9 cellular contexts compared by ENCODE assay signal in genomic region chr1:31669786-31670582, GRCh38. TPM values are rescaled to one million over a fixed set of nuclear protein-coding genes. Genes with fewer than 3 reads are reported as not detected.
DNase-seq lines count a peak whose midpoint lies in the region; ATAC-seq and TF ChIP-seq lines count a peak whose summit lies in the region.
"Had no signal": no experiment of that assay in that cellular context is flagged by ENCODE, and none has a peak within 500 bp of the region (broad histone marks: within the 10 kb centered on the region; RNA-seq: fewer than 3 reads in every experiment).

No MANE protein-coding gene starts in this region.

- no peaks in the 10 kb centered on the region for H3K9me2 ChIP-seq in PC-3 (replicated peaks; ENCODE audit: low read length)

- peak overlapping the region; percentile 70 for H2AFZ ChIP-seq in PC-3 (ENCODE audit: low read length)

- H3K4me1 ChIP-seq in PC-3 (ENCODE audit: insufficient read depth, low read length) (peaks cover 28% of the 10 kb centered on the region), ascending aorta (peaks cover 4 to 38% of the 10 kb centered on the region in 2 donors)

- peak; percentile 60 for TF ChIP-seq CTCF in PC-3 (conservative IDR thresholded peaks at IDR 0.05; ENCODE audit: low read depth, low read length)
- peak; percentile 23 to 26 (median 24) for TF ChIP-seq CTCF in ascending aorta (IDR thresholded peaks at IDR 0.05)

- H3K9ac ChIP-seq in PC-3 (ENCODE audit: low read length) = peak overlapping the region; percentile 24

- BruUV-seq in PC-3 (replicated peaks; lab: Mats Ljungman, UMichigan) = no TSS peak

- H3K79me2 ChIP-seq in PC-3 (ENCODE audit: low read length) = no peaks in the 10 kb centered on the region

- H4K20me1 ChIP-seq in PC-3 (ENCODE audit: low read length) = no peaks in the 10 kb centered on the region

- CTCF ChIA-PET in PC-3 (lab: Charles Lee) = interaction anchor here (0.8 to 1.3 kb wide), 2 partner anchors 35 to 119 kb away, joined by 5 to 15 read pairs; no protein-coding TSS in a partner anchor

- intact Hi-C loops in PC-3 (cut with micrococcal nuclease) (loop anchor here (1.0 to 2.0 kb wide), 2 partner anchors 45 to 91 kb away; no protein-coding TSS in a partner anchor), ascending aorta (cut with DNase I) (loop anchor here (1.0 to 10.0 kb wide), 3 partner anchors 34 to 395 kb away; partner anchors contain the start of gene COL16A1), left cardiac atrium (cut with DNase I) (loop anchor here (5.0 to 10.0 kb wide), 2 partner anchors 32 to 45 kb away; partner anchors contain the start of gene COL16A1 (in 1 of the 2))

- H3K4me3 ChIP-seq in PC-3 (ENCODE audit: low read length) (peak overlapping the region; percentile 60), ascending aorta (peak overlapping the region; percentile 46 to 55)

- peak overlapping the region; percentile 86 for H3K4me2 ChIP-seq in PC-3 (ENCODE audit: low read length)

- ATAC-seq in PC-3 = peak; percentile 70
- ATAC-seq in left cardiac atrium = peak; percentile 63 to 70
- ATAC-seq in HG02885 (IDR thresholded peaks at IDR 0.05; ENCODE audit: poor library complexity, unreplicated experiment) = no peak

- H3F3A ChIP-seq in PC-3 (ENCODE audit: low read length, unreplicated experiment) = no peaks in the 10 kb centered on the region

- no peaks in the 10 kb centered on the region for H3K36me3 ChIP-seq in PC-3 (ENCODE audit: low read depth, low read length)
- peaks cover 12 to 17% of the 10 kb centered on the region in 2 donors for H3K36me3 ChIP-seq in ascending aorta

- H3K27me3 ChIP-seq in PC-3 (ENCODE audit: low read length) (no peaks in the 10 kb centered on the region), ascending aorta (no peaks in the 10 kb centered on the region)

- H3K9me3 ChIP-seq in PC-3 (ENCODE audit: low read length) = no peaks in the 10 kb centered on the region
- H3K9me3 ChIP-seq in ascending aorta = no peaks in the 10 kb centered on the region

- DNase-seq in A172 (ENCODE audit: low spot score) (peak; percentile 75), HUDEP-2 (lab: John Stamatoyannopoulos, UW; ENCODE audit: unreplicated experiment in 76 of 76) (peak in 56 of 76 experiments; percentile 1 to 61 (median 36)), PC-3 (peak; percentile 77), ascending aorta (ENCODE audit: low spot score in 2 of 2) (peak; percentile 41 to 91), left cardiac atrium (peak; percentile 75), retina (peak; percentile 54), EL (no peak)

- H3K27ac ChIP-seq in PC-3 (ENCODE audit: low read length) (peak overlapping the region; percentile 43), ascending aorta (peak overlapping the region; percentile 81 to 83)

- POLR2A ChIA-PET in PC-3 (lab: Charles Lee; ENCODE audit: unreplicated experiment) = interaction anchor here (0.6 kb wide), 1 partner anchor 128 kb away, joined by 6 read pairs; no protein-coding TSS in a partner anchor

RNA-seq across cellular contexts. Expression of gene PEF1, which starts 25.3 kb away (rescaled TPM):
- total RNA-seq in A172 (2014; rRNA removed; shearing (Covaris generic)) = 62.2 and 62.7 TPM in 2 replicates
- total RNA-seq in PC-3 (2014; rRNA removed) (88.4 and 91.6 TPM in 2 replicates), ascending aorta (340 TPM), left cardiac atrium (10 to 100 TPM; 32.3 to 44.7 TPM)

RNA-seq across cellular contexts. Expression of gene COL16A1, which starts 33.8 kb away (rescaled TPM):
- total RNA-seq in A172 (2014; rRNA removed; shearing (Covaris generic)) = 12.7 and 26.2 TPM in 2 replicates
- total RNA-seq in PC-3 (2014; rRNA removed) (1.7 and 5.0 TPM in 2 replicates), ascending aorta (339 TPM), left cardiac atrium (10 to 100 TPM; 19.8 to 27.5 TPM)

RNA-seq across cellular contexts. Expression of gene HCRTR1, which starts 52.5 kb away (rescaled TPM):
- not detected in 2 replicates for total RNA-seq in A172 (2014; rRNA removed; shearing (Covaris generic))
- total RNA-seq in PC-3 (2014; rRNA removed) (not detected in 2 replicates), ascending aorta (not detected), left cardiac atrium (under 1 TPM; 0.42 to 0.44 TPM)
- total RNA-seq: activated naive CD4-positive, alpha-beta T cell treated with anti-CD3 and anti-CD28 coated beads, Interleukin-2, amount 50 U/mL, for 72 hours had no signal

Comparison
In these comparisons a context has a peak if more than half of its experiments do, and no peak if none do; other contexts are left out.
1. RNA of gene COL16A1, which starts 33.8 kb away (total RNA-seq): 339 TPM in ascending aorta (single experiment); 19.8 to 27.5 TPM in left cardiac atrium, 12.7 to 26.2 TPM in A172 and 1.7 to 5.0 TPM in PC-3; every median in the first group is over 10 times any median in the second.